Comparison of ENCODE assay signal across 15 cellular contexts in genomic region chr1:240474133-240474614, GRCh38.
DNase-seq lines count a peak whose midpoint lies in the region; ATAC-seq and TF ChIP-seq lines count a peak whose summit lies in the region.
"Had no signal": no experiment of that assay in that cellular context is flagged by ENCODE, and none has a peak within 500 bp of the region (broad histone marks: within the 10 kb centered on the region; RNA-seq: fewer than 3 reads in every experiment).

No MANE protein-coding gene starts in this region.

- H3K9me3 Mint-ChIP-seq in Calu3 (ENCODE audit: low read depth, unreplicated experiment), result peaks cover 4% of the 10 kb centered on the region

- no peak overlapping the region for H3K4me3 ChIP-seq in hepatocyte
- H3K4me3 ChIP-seq in coronary artery, result no peak overlapping the region
- H3K4me3 ChIP-seq: lower lobe of right lung, suprapubic skin had no signal

- H3K9me2 ChIP-seq in hepatocyte (replicated peaks; ENCODE audit: insufficient read depth), result no peaks in the 10 kb centered on the region

- peaks cover 8% of the 10 kb centered on the region for H3K4me1 Mint-ChIP-seq in Calu3 (ENCODE audit: low read depth, unreplicated experiment)

- H2AFZ ChIP-seq in hepatocyte, result no peak overlapping the region

- H3K27me3 Mint-ChIP-seq in Calu3 (ENCODE audit: unreplicated experiment), result no peaks in the 10 kb centered on the region

- CTCF ChIA-PET in Calu3 (lab: Charles Lee) (no interaction called here), RWPE1 (lab: Yijun Ruan, JAX) (interaction anchor here (0.7 kb wide), 1 partner anchor 55 kb away, joined by 3 read pairs; no protein-coding TSS in a partner anchor)

- peak; percentile 60 for ATAC-seq in HG02981 (IDR thresholded peaks at IDR 0.05; ENCODE audit: unreplicated experiment)
- ATAC-seq in GM21515 (IDR thresholded peaks at IDR 0.05; ENCODE audit: unreplicated experiment), result no peak
- ATAC-seq: activated CD4-positive, CD25-positive, alpha-beta regulatory T cell treated with anti-CD3 and anti-CD28 coated beads, Interleukin-2, amount 50 U/mL, for 24 hours; lower lobe of right lung had no signal

- H3K4me2 ChIP-seq in hepatocyte, result peak overlapping the region; percentile 51

- no peak overlapping the region for H3K4me3 Mint-ChIP-seq in Calu3 (ENCODE audit: low read depth, unreplicated experiment)

- no peaks in the 10 kb centered on the region for H3K36me3 ChIP-seq in hepatocyte (replicated peaks; ENCODE audit: insufficient read depth, low read depth)
- H3K36me3 ChIP-seq: lower lobe of right lung, suprapubic skin had no signal

- H3K79me2 ChIP-seq in hepatocyte, result no peaks in the 10 kb centered on the region

- no peaks in the 10 kb centered on the region for H3K9me3 ChIP-seq in hepatocyte (ENCODE audit: low read depth)
- H3K9me3 ChIP-seq: lower lobe of right lung, suprapubic skin had no signal

- POLR2A ChIA-PET in RWPE1 (lab: Yijun Ruan, JAX; ENCODE audit: low non-redundant PET), result no interaction called here

- H3K27ac Mint-ChIP-seq in Calu3 (ENCODE audit: unreplicated experiment), result no peak overlapping the region

- no peak for TF ChIP-seq CTCF in Calu3 (IDR thresholded peaks at IDR 0.05; ENCODE audit: unreplicated experiment)
- no peak for TF ChIP-seq CTCF in RWPE1 (conservative IDR thresholded peaks at IDR 0.05; ENCODE audit: low read depth)
- no peak for TF ChIP-seq CTCF in hepatocyte (IDR thresholded peaks at IDR 0.05; ENCODE audit: poor library complexity)
- no peak for TF ChIP-seq CTCF in coronary artery (IDR thresholded peaks at IDR 0.05)

- peaks cover 12% of the 10 kb centered on the region for H3K4me1 ChIP-seq in hepatocyte (ENCODE audit: insufficient read depth)
- H3K4me1 ChIP-seq: lower lobe of right lung, suprapubic skin had no signal

- no peak overlapping the region for H3K27ac ChIP-seq in RWPE1
- H3K27ac ChIP-seq in hepatocyte, result peak overlapping the region; percentile 9
- H3K27ac ChIP-seq in coronary artery, result no peak overlapping the region
- H3K27ac ChIP-seq: lower lobe of right lung, suprapubic skin had no signal

- H3K27me3 ChIP-seq in hepatocyte, result no peaks in the 10 kb centered on the region
- H3K27me3 ChIP-seq: suprapubic skin had no signal

- intact Hi-C loops in Calu3 (cut with micrococcal nuclease; ENCODE audit: unreplicated experiment), result no loop called here

- no TSS peak for BruUV-seq in Calu3 (replicated peaks; lab: Mats Ljungman, UMichigan)

- peak; percentile 16 for DNase-seq in Calu3
- peak; percentile 37 for DNase-seq in RWPE1 (ENCODE audit: low spot score)
- DNase-seq in hepatocyte (ENCODE audit: low spot score), result peak; percentile 26
- no peak for DNase-seq in coronary artery (ENCODE audit: low spot score)
- no peak for DNase-seq in NAMALWA (ENCODE audit: low spot score)
- DNase-seq in pons (ENCODE audit: low spot score), result no peak
- DNase-seq: C1 segment of cervical spinal cord, lower lobe of right lung, NCI-H446, nucleus accumbens, Right ventricle myocardium superior had no signal

- 40% methylated on average over 5 of the region's 5 CpGs for WGBS in hepatocyte (ENCODE audit: low lambda C conversion rate, missing lambda C conversion rate)

- no peaks in the 10 kb centered on the region for H3K36me3 Mint-ChIP-seq in Calu3 (ENCODE audit: insufficient read depth, unreplicated experiment)

- no peaks in the 10 kb centered on the region for H4K20me1 ChIP-seq in hepatocyte (ENCODE audit: insufficient read depth, poor library complexity, severe bottlenecking)

Comparison
In these comparisons a context has a peak if more than half of its experiments do, and no peak if none do; other contexts are left out.
1. DNase-seq: peak in Calu3 (single experiment), RWPE1 (single experiment) and hepatocyte (single experiment); none in coronary artery (single experiment), NAMALWA (single experiment) and pons (single experiment).